Comparison of ENCODE assay signal across 25 cellular contexts in genomic region chr17:987931-988330, GRCh38. TPM values are rescaled to one million over a fixed set of nuclear protein-coding genes. Genes with fewer than 3 reads are reported as not detected.
A peak's percentile ranks its signal among the peaks of the same experiment; 100 is the strongest.
DNase-seq lines count a peak whose midpoint lies in the region; ATAC-seq, FAIRE-seq and TF ChIP-seq lines count a peak whose summit lies in the region.
"Had no signal": no experiment of that assay in that cellular context is flagged by ENCODE, and none has a peak within 500 bp of the region (broad histone marks: within the 10 kb centered on the region; RNA-seq: fewer than 3 reads in every experiment).

No MANE protein-coding gene starts in this region.

- no peak overlapping the region for H3K18ac ChIP-seq in H1 (ENCODE audit: extremely low read depth, low read length)

- no peaks in the 10 kb centered on the region for H3K9me3 Mint-ChIP-seq in nephron progenitor cell

- H3K14ac ChIP-seq in H1 (ENCODE audit: insufficient read length): no peak overlapping the region

- H3K27ac Mint-ChIP-seq in nephron progenitor cell: peak overlapping the region; percentile 49
- H3K27ac Mint-ChIP-seq: CD14-positive monocyte; CD4-positive, alpha-beta memory T cell; CD4-positive, CD25-positive, alpha-beta regulatory T cell had no signal

- H3K36me3 Mint-ChIP-seq in nephron progenitor cell (ENCODE audit: low read depth): no peaks in the 10 kb centered on the region
- H3K36me3 Mint-ChIP-seq: CD14-positive monocyte; CD4-positive, alpha-beta memory T cell; CD4-positive, CD25-positive, alpha-beta regulatory T cell; CD8-positive, alpha-beta memory T cell had no signal

- no peak overlapping the region for H3K9ac ChIP-seq in H1 (replicated peaks in 1 of 4; ENCODE audit: extremely low read depth in 1 of 4, low read depth in 3 of 4, low read length in 3 of 4)

- no peaks in the 10 kb centered on the region for H3K79me2 ChIP-seq in H1 (ENCODE audit: control insufficient read depth in 1 of 2, insufficient read depth in 2 of 2, low read length in 2 of 2)

- H4K20me1 ChIP-seq in H1 (replicated peaks in 1 of 2; ENCODE audit: control insufficient read depth in 1 of 2, insufficient read depth in 2 of 2, low read length in 2 of 2): no peaks in the 10 kb centered on the region
- H4K20me1 ChIP-seq: BLaER1 had no signal

- no peak for ATAC-seq in GM21717 (IDR thresholded peaks at IDR 0.05; ENCODE audit: unreplicated experiment)
- ATAC-seq: GM12878 had no signal

- no peak overlapping the region for H3K4me3 Mint-ChIP-seq in nephron progenitor cell
- H3K4me3 Mint-ChIP-seq: CD14-positive monocyte; CD4-positive, alpha-beta memory T cell; CD8-positive, alpha-beta memory T cell had no signal

- TF ChIP-seq RAD21 in H1 (IDR thresholded peaks at IDR 0.05 in 1 of 2, conservative IDR thresholded peaks at IDR 0.05 in 1 of 2; ENCODE audit: low read depth in 2 of 2, low read length in 2 of 2): no peak

- no peak overlapping the region for H2BK15ac ChIP-seq in H1 (ENCODE audit: low read length)

- H3K56ac ChIP-seq in H1 (replicated peaks; ENCODE audit: insufficient read length, low read depth, low read length): no peak overlapping the region

- no peak overlapping the region for H2BK5ac ChIP-seq in H1 (ENCODE audit: low read depth, low read length)

- CTCF ChIA-PET in H1 (lab: Charles Lee; ENCODE audit: partially characterized antibody): interaction anchor here (0.8 to 1.5 kb wide), 4 partner anchors 11 to 192 kb away, joined by 3 to 4 read pairs (median 3); no protein-coding TSS in a partner anchor

- no peak overlapping the region for H4K91ac ChIP-seq in H1 (replicated peaks; ENCODE audit: insufficient read length, low read length)

- no peak overlapping the region for H2BK120ac ChIP-seq in H1 (replicated peaks; ENCODE audit: low read depth, low read length)

- H3K23ac ChIP-seq in H1 (ENCODE audit: insufficient read length): no peak overlapping the region

- no peaks in the 10 kb centered on the region for H3K23me2 ChIP-seq in H1 (ENCODE audit: low read depth, low read length)

- H3K4ac ChIP-seq in H1 (replicated peaks; ENCODE audit: insufficient read length, low read depth, low read length): no peak overlapping the region

- POLR2A ChIA-PET in H1 (lab: Charles Lee; ENCODE audit: partially characterized antibody): interaction anchor here (0.7 to 1.1 kb wide), 4 partner anchors 11 to 231 kb away, joined by 3 read pairs; no protein-coding TSS in a partner anchor

- H3K36me3 ChIP-seq in bronchial epithelial cell (ENCODE audit: control insufficient read depth, insufficient read depth, low read length) (no peaks in the 10 kb centered on the region), H1 (ENCODE audit: control insufficient read depth in 2 of 4, insufficient read depth in 4 of 4, low read length in 3 of 4) (no peaks in the 10 kb centered on the region)
- H3K36me3 ChIP-seq: BE2C, BLaER1 had no signal

- peak; percentile 7 for FAIRE-seq in bronchial epithelial cell (lab: Jason Lieb, UNC)
- no peak for FAIRE-seq in H1 (lab: Jason Lieb, UNC)
- FAIRE-seq: A204.1, GM12878, GM12892, GM18507 had no signal

- H3K27ac ChIP-seq in H1 (ENCODE audit: low read depth, low read length): no peak overlapping the region
- H3K27ac ChIP-seq: BLaER1 had no signal

- WGBS in H1 (ENCODE audit: extremely low coverage in 1 of 2, insufficient coverage in 1 of 2, insufficient read length in 1 of 2, insufficient replicate concordance in 2 of 2, low coverage in 1 of 2, low lambda C conversion rate in 2 of 2, missing lambda C conversion rate in 1 of 2), 2 experiments: 91% methylated on average over 15 of the region's 15 CpGs; no CpG with 5 or more reads in 1 of the 2 experiments

- no peaks in the 10 kb centered on the region for H3K4me1 ChIP-seq in H1 (replicated peaks in 1 of 4; ENCODE audit: control insufficient read depth in 3 of 4, insufficient read depth in 4 of 4, low read length in 3 of 4)
- H3K4me1 ChIP-seq: BE2C had no signal

- H4K8ac ChIP-seq in H1 (ENCODE audit: extremely low read depth, insufficient read depth, low read length): peak overlapping the region; percentile 28; the same call in 1 of the 2 replicates

- TF ChIP-seq EP300 in H1 (IDR thresholded peaks at IDR 0.05; ENCODE audit: borderline replicate concordance in 1 of 2, low read depth in 2 of 2, low read length in 2 of 2): no peak

- H3K4me3 ChIP-seq in bronchial epithelial cell (ENCODE audit: low read depth, low read length): no peak overlapping the region
- no peak overlapping the region for H3K4me3 ChIP-seq in H1 (ENCODE audit: extremely low read depth in 1 of 4, insufficient read depth in 2 of 4, low read depth in 3 of 4, low read length in 4 of 4)
- H3K4me3 ChIP-seq: BLaER1, GM12878 had no signal

- no peak overlapping the region for H2BK12ac ChIP-seq in H1 (ENCODE audit: low read depth, low read length)

- DNase-seq in bronchial epithelial cell (ENCODE audit: low read depth) (no peak), H1 (ENCODE audit: low read depth in 1 of 2, low spot score in 2 of 2) (no peak), nephron progenitor cell (no peak), dermis blood vessel endothelial cell (no peak)
- DNase-seq: 8988T; ACHN; BE2C; CD4-positive, alpha-beta memory T cell; CD4-positive, CD25-positive, alpha-beta regulatory T cell; CD8-positive, alpha-beta memory T cell; COR-L47; DMS 273 treated with DMSO at 0.1 percent for 48 hours; DMS153; DMS53; DMS79; DND-41; EL; GDM1 had no signal

- no peak overlapping the region for H2AFZ ChIP-seq in H1 (ENCODE audit: low read length)

- no peaks in the 10 kb centered on the region for H3K4me1 Mint-ChIP-seq in nephron progenitor cell
- H3K4me1 Mint-ChIP-seq: CD14-positive monocyte; CD4-positive, alpha-beta memory T cell; CD4-positive, CD25-positive, alpha-beta regulatory T cell; CD8-positive, alpha-beta memory T cell had no signal

- TF ChIP-seq CTCF in bronchial epithelial cell (IDR thresholded peaks at IDR 0.05; ENCODE audit: insufficient read depth, low read length, severe bottlenecking): no peak
- no peak for TF ChIP-seq CTCF in H1 (IDR thresholded peaks at IDR 0.05; ENCODE audit: control extremely low read depth in 1 of 3, insufficient read depth in 1 of 3, low read depth in 1 of 3, low read length in 3 of 3)
- TF ChIP-seq CTCF in nephron progenitor cell (IDR thresholded peaks at IDR 0.05): no peak

- no peak for TF ChIP-seq POLR2A in H1 (IDR thresholded peaks at IDR 0.05; ENCODE audit: control extremely low read depth in 1 of 2, low read depth in 2 of 2, low read length in 2 of 2)

- H3K4me2 ChIP-seq in H1 (ENCODE audit: insufficient read depth in 1 of 2, low read depth in 2 of 2, low read length in 2 of 2): no peak overlapping the region
- H3K4me2 ChIP-seq: BLaER1 had no signal

- H2BK20ac ChIP-seq in H1 (ENCODE audit: low read length): no peak overlapping the region

- H2AK5ac ChIP-seq in H1 (ENCODE audit: low read depth, low read length): no peak overlapping the region; the same call in 1 of the 2 replicates

- H3K9me3 ChIP-seq in H1 (ENCODE audit: insufficient read depth in 2 of 2, low read depth in 1 of 2, low read length in 1 of 2): no peaks in the 10 kb centered on the region
- H3K9me3 ChIP-seq: BE2C, BLaER1 had no signal

- H4K5ac ChIP-seq in H1 (ENCODE audit: insufficient read length, low read depth, low read length): no peak overlapping the region

- no peaks in the 10 kb centered on the region; the same call in 1 of the 2 replicates for H3K79me1 ChIP-seq in H1 (ENCODE audit: low read depth, low read length)

- peaks cover 19% of the 10 kb centered on the region for H3K27me3 Mint-ChIP-seq in nephron progenitor cell (ENCODE audit: low read depth, poor library complexity)
- H3K27me3 Mint-ChIP-seq: CD4-positive, alpha-beta memory T cell; CD4-positive, CD25-positive, alpha-beta regulatory T cell had no signal

- H3K27me3 ChIP-seq in bronchial epithelial cell (ENCODE audit: control insufficient read depth, insufficient read depth, low read length) (no peaks in the 10 kb centered on the region), H1 (replicated peaks in 1 of 4; ENCODE audit: control insufficient read depth in 3 of 4, extremely low read depth in 1 of 4, insufficient read depth in 3 of 4, low read length in 3 of 4) (no peaks in the 10 kb centered on the region)
- H3K27me3 ChIP-seq: BE2C, BLaER1 had no signal

TF ChIP-seq in H1, 55 proteins besides CTCF, POLR2A, EP300 and RAD21 (continues in another document):
- TF ChIP-seq EZH2 (IDR thresholded peaks at IDR 0.05; ENCODE audit: low read depth, low read length, severe bottlenecking): no peak
- TF ChIP-seq ATF3 (IDR thresholded peaks at IDR 0.05; ENCODE audit: insufficient read depth, low read depth, low read length): no peak
- no peak for TF ChIP-seq SP1 (IDR thresholded peaks at IDR 0.05; ENCODE audit: low read depth, low read length)
- no peak for TF ChIP-seq SP4 (IDR thresholded peaks at IDR 0.05; ENCODE audit: low read length)
- no peak for TF ChIP-seq TCF12 (IDR thresholded peaks at IDR 0.05; ENCODE audit: low read depth, low read length)
- no peak for TF ChIP-seq FOSL1 (IDR thresholded peaks at IDR 0.05; ENCODE audit: insufficient read depth, low read depth, low read length)

RNA-seq across cellular contexts. Expression of gene NXN, which starts 8.4 kb away (rescaled TPM):
- 64.4 and 70.3 TPM in 2 replicates for total RNA-seq in bronchial epithelial cell
- total RNA-seq in H1 (2021; fragmentation: NEBNext Ultra II Directional; extraction: Animal tissue kit (Norgen Biotek cat#: 25700)): 88.4 and 94.1 TPM in 2 replicates
- polyA plus RNA-seq in H1 (2011; rRNA removed): 107 and 205 TPM in 2 replicates
- polyA plus RNA-seq in H1 (2011; cell fraction: cytosol; rRNA removed): 64.0 TPM
- 91.0 TPM for polyA plus RNA-seq in H1 (2011; cell fraction: nucleus; rRNA removed)
- 66.9 to 74.9 TPM (median 72.0 TPM) in 4 replicates for polyA plus RNA-seq in H1 (2012, experiment 1 of 2)
- polyA plus RNA-seq in H1 (2012, experiment 2 of 2): 66.3 TPM
- polyA plus RNA-seq in H1 (2013, experiment 1 of 2): 53.1 TPM
- polyA plus RNA-seq in H1 (2013, experiment 2 of 2): 63.6 TPM
- 85.6 and 114 TPM in 2 replicates for polyA minus RNA-seq in H1 (2011; rRNA and poly(A)+ RNA removed)
- 74.2 TPM for polyA minus RNA-seq in H1 (2011; cell fraction: cytosol; rRNA and poly(A)+ RNA removed)
- 46.8 TPM for polyA minus RNA-seq in H1 (2011; cell fraction: nucleus; rRNA and poly(A)+ RNA removed)
- 123 and 138 TPM in 2 replicates for total RNA-seq in dermis blood vessel endothelial cell
- polyA plus RNA-seq: CD14-positive monocyte had no signal

RNA-seq across cellular contexts. Expression of gene TIMM22, which starts 9.0 kb away (rescaled TPM):
- total RNA-seq in bronchial epithelial cell (11.3 and 16.3 TPM in 2 replicates), dermis blood vessel endothelial cell (22.3 and 22.4 TPM in 2 replicates)
- 17.2 and 17.4 TPM in 2 replicates for total RNA-seq in H1 (2021; fragmentation: NEBNext Ultra II Directional; extraction: Animal tissue kit (Norgen Biotek cat#: 25700))
- 13.4 and 13.8 TPM in 2 replicates for polyA plus RNA-seq in H1 (2011; rRNA removed)
- 14.0 TPM for polyA plus RNA-seq in H1 (2011; cell fraction: cytosol; rRNA removed)
- 13.2 TPM for polyA plus RNA-seq in H1 (2011; cell fraction: nucleus; rRNA removed)
- 16.6 to 18.0 TPM (median 16.9 TPM) in 4 replicates for polyA plus RNA-seq in H1 (2012, experiment 1 of 2)
- 20.1 TPM for polyA plus RNA-seq in H1 (2012, experiment 2 of 2)
- polyA plus RNA-seq in H1 (2013, experiment 1 of 2): 11.2 TPM
- polyA plus RNA-seq in H1 (2013, experiment 2 of 2): 11.6 TPM
- polyA minus RNA-seq in H1 (2011; rRNA and poly(A)+ RNA removed): 11.7 and 14.6 TPM in 2 replicates
- 7.2 TPM for polyA minus RNA-seq in H1 (2011; cell fraction: cytosol; rRNA and poly(A)+ RNA removed)
- polyA minus RNA-seq in H1 (2011; cell fraction: nucleus; rRNA and poly(A)+ RNA removed): 18.9 TPM
